ENCODE assay signal across 17 cellular contexts in genomic region chr5:75055727-75056144, GRCh38. TPM values are rescaled to one million over a fixed set of nuclear protein-coding genes. Genes with fewer than 3 reads are reported as not detected.
DNase-seq lines count a peak whose midpoint lies in the region; ATAC-seq and TF ChIP-seq lines count a peak whose summit lies in the region.
"Had no signal": no experiment of that assay in that cellular context is flagged by ENCODE, and none has a peak within 500 bp of the region (broad histone marks: within the 10 kb centered on the region; RNA-seq: fewer than 3 reads in every experiment).

No MANE protein-coding gene starts in this region.

- H3K79me2 ChIP-seq in smooth muscle cell (ENCODE audit: low read depth): peaks cover 19% of the 10 kb centered on the region

- H3K4me3 Mint-ChIP-seq in activated naive CD8-positive, alpha-beta T cell: peak overlapping the region; percentile 28
- no peak overlapping the region for H3K4me3 Mint-ChIP-seq in activated naive CD8-positive, alpha-beta T cell treated with anti-CD3 and anti-CD28 coated beads, Interleukin-2, amount 50 U/mL, for 24 hours
- no peak overlapping the region for H3K4me3 Mint-ChIP-seq in activated naive CD8-positive, alpha-beta T cell treated with anti-CD3 and anti-CD28 coated beads for 36 hours

- H3K27ac Mint-ChIP-seq in activated naive CD8-positive, alpha-beta T cell: peak overlapping the region; percentile 81
- H3K27ac Mint-ChIP-seq in activated naive CD8-positive, alpha-beta T cell treated with anti-CD3 and anti-CD28 coated beads, Interleukin-2, amount 50 U/mL, for 24 hours: no peak overlapping the region
- peak overlapping the region; percentile 3 for H3K27ac Mint-ChIP-seq in activated naive CD8-positive, alpha-beta T cell treated with anti-CD3 and anti-CD28 coated beads for 36 hours
- H3K27ac Mint-ChIP-seq: activated T-helper 2 cell treated with anti-CD3 and anti-CD28 coated beads, Interferon-gamma antibody, Interleukin-2, Interleukin-4, amounts not matched to agents 10 μg/mL and 5 μg/mL and 100 μg/mL, durations not matched to agents 14 hours and 24 hours and 36 hours had no signal

- H3K27me3 ChIP-seq in smooth muscle cell (ENCODE audit: low read depth): no peaks in the 10 kb centered on the region

- H3K4me1 Mint-ChIP-seq in activated naive CD8-positive, alpha-beta T cell (ENCODE audit: low read depth): peaks cover 86% of the 10 kb centered on the region
- peaks cover 86% of the 10 kb centered on the region for H3K4me1 Mint-ChIP-seq in activated naive CD8-positive, alpha-beta T cell treated with anti-CD3 and anti-CD28 coated beads, Interleukin-2, amount 50 U/mL, for 24 hours
- H3K4me1 Mint-ChIP-seq in activated naive CD8-positive, alpha-beta T cell treated with anti-CD3 and anti-CD28 coated beads for 36 hours: peaks cover 80% of the 10 kb centered on the region

- WGBS in smooth muscle cell (ENCODE audit: low lambda C conversion rate): 42% methylated on average over 1 of the region's 1 CpG

- ATAC-seq in activated naive CD8-positive, alpha-beta T cell treated with anti-CD3 and anti-CD28 coated beads, Interleukin-2, amount 50 U/mL, for 24 hours: no peak
- ATAC-seq in GM19455 (IDR thresholded peaks at IDR 0.05; ENCODE audit: unreplicated experiment) (no peak), GM19035 (IDR thresholded peaks at IDR 0.05; ENCODE audit: unreplicated experiment) (no peak)
- ATAC-seq: A549, left colon had no signal

- no peak for TF ChIP-seq CTCF in smooth muscle cell (IDR thresholded peaks at IDR 0.05; ENCODE audit: borderline replicate concordance, insufficient read depth, poor library complexity, severe bottlenecking)

- H3K4me1 ChIP-seq in smooth muscle cell (ENCODE audit: low read depth): peaks cover 25% of the 10 kb centered on the region

- no peaks in the 10 kb centered on the region for H3K27me3 Mint-ChIP-seq in activated naive CD8-positive, alpha-beta T cell
- peaks cover 1% of the 10 kb centered on the region for H3K27me3 Mint-ChIP-seq in activated naive CD8-positive, alpha-beta T cell treated with anti-CD3 and anti-CD28 coated beads, Interleukin-2, amount 50 U/mL, for 24 hours
- no peaks in the 10 kb centered on the region for H3K27me3 Mint-ChIP-seq in activated naive CD8-positive, alpha-beta T cell treated with anti-CD3 and anti-CD28 coated beads for 36 hours

- H3K36me3 ChIP-seq in smooth muscle cell (ENCODE audit: low read depth): no peaks in the 10 kb centered on the region
- H3K36me3 ChIP-seq: neutrophil had no signal

- DNase-seq in activated naive CD8-positive, alpha-beta T cell treated with anti-CD3 and anti-CD28 coated beads, Interleukin-2, amount 50 U/mL, for 24 hours: no peak
- no peak for DNase-seq in activated naive CD8-positive, alpha-beta T cell treated with anti-CD3 and anti-CD28 coated beads for 36 hours
- peak; percentile 94 for DNase-seq in iPS DF 4.7 (ENCODE audit: extremely low read depth, low spot score)
- DNase-seq in smooth muscle cell (lab: John Stamatoyannopoulos, UW; ENCODE audit: unreplicated experiment): no peak
- no peak for DNase-seq in NCI-H524 (lab: John Stamatoyannopoulos, UW)
- DNase-seq: activated CD4-positive, alpha-beta T cell treated with anti-CD3 and anti-CD28 coated beads for 4 hours; central memory CD4-positive, alpha-beta T cell; erythroblast; left colon; NCI-H2227 treated with DMSO at 0.1 percent for 48 hours; OCI-M1 had no signal

- H2AFZ ChIP-seq in smooth muscle cell (ENCODE audit: low read depth): no peak overlapping the region

- H3K9me3 Mint-ChIP-seq in activated naive CD8-positive, alpha-beta T cell (ENCODE audit: low read depth): no peaks in the 10 kb centered on the region
- no peaks in the 10 kb centered on the region for H3K9me3 Mint-ChIP-seq in activated naive CD8-positive, alpha-beta T cell treated with anti-CD3 and anti-CD28 coated beads, Interleukin-2, amount 50 U/mL, for 24 hours
- H3K9me3 Mint-ChIP-seq in activated naive CD8-positive, alpha-beta T cell treated with anti-CD3 and anti-CD28 coated beads for 36 hours: no peaks in the 10 kb centered on the region
- H3K9me3 Mint-ChIP-seq: activated T-helper 2 cell treated with anti-CD3 and anti-CD28 coated beads, Interferon-gamma antibody, Interleukin-2, Interleukin-4, amounts not matched to agents 10 μg/mL and 5 μg/mL and 100 μg/mL, durations not matched to agents 14 hours and 24 hours and 36 hours had no signal

- H4K20me1 ChIP-seq in smooth muscle cell (ENCODE audit: low read depth): no peaks in the 10 kb centered on the region

- H3K4me3 ChIP-seq in smooth muscle cell: no peak overlapping the region
- H3K4me3 ChIP-seq: A549 had no signal

- no peak overlapping the region for H3K9ac ChIP-seq in smooth muscle cell (ENCODE audit: low read depth)

- H3K9me3 ChIP-seq in smooth muscle cell (replicated peaks; ENCODE audit: low read depth): no peaks in the 10 kb centered on the region
- H3K9me3 ChIP-seq: A549, neutrophil had no signal

- H3K27ac ChIP-seq in smooth muscle cell (ENCODE audit: low read depth): peak overlapping the region; percentile 9
- H3K27ac ChIP-seq: A549, neutrophil had no signal

- no peaks in the 10 kb centered on the region for H3K36me3 Mint-ChIP-seq in activated naive CD8-positive, alpha-beta T cell
- H3K36me3 Mint-ChIP-seq in activated naive CD8-positive, alpha-beta T cell treated with anti-CD3 and anti-CD28 coated beads, Interleukin-2, amount 50 U/mL, for 24 hours (ENCODE audit: low read depth): no peaks in the 10 kb centered on the region
- peaks cover 2% of the 10 kb centered on the region for H3K36me3 Mint-ChIP-seq in activated naive CD8-positive, alpha-beta T cell treated with anti-CD3 and anti-CD28 coated beads for 36 hours

- H3F3A ChIP-seq in smooth muscle cell (ENCODE audit: low read depth): peaks cover 19% of the 10 kb centered on the region

- peak overlapping the region; percentile 10 for H3K4me2 ChIP-seq in smooth muscle cell
- H3K4me2 ChIP-seq: A549 had no signal

RNA-seq across cellular contexts. Expression of gene GCNT4, which starts 3.4 kb away (rescaled TPM):
- 1 to 10 TPM; 1.6 to 1.7 TPM for total RNA-seq in activated naive CD8-positive, alpha-beta T cell treated with anti-CD3 and anti-CD28 coated beads for 36 hours
- total RNA-seq in smooth muscle cell: 13.9 and 15.6 TPM in 2 replicates
- 0.54 and 2.1 TPM in 2 replicates for polyA plus RNA-seq in smooth muscle cell
